17 cellular contexts compared by ENCODE assay signal in genomic region chr5:135434591-135435466, GRCh38. TPM values are rescaled to one million over a fixed set of nuclear protein-coding genes. Genes with fewer than 3 reads are reported as not detected.
DNase-seq lines count a peak whose midpoint lies in the region; ATAC-seq and TF ChIP-seq lines count a peak whose summit lies in the region.
"Had no signal": no experiment of that assay in that cellular context is flagged by ENCODE, and none has a peak within 500 bp of the region (broad histone marks: within the 10 kb centered on the region; RNA-seq: fewer than 3 reads in every experiment).

No MANE protein-coding gene starts in this region.

- intact Hi-C loops in psoas muscle (cut with DNase I) = no loop called here

- H3K36me3 ChIP-seq in Loucy (ENCODE audit: insufficient read depth, low read length) = no peaks in the 10 kb centered on the region
- H3K36me3 ChIP-seq in hepatocyte (replicated peaks; ENCODE audit: insufficient read depth, low read depth) = no peaks in the 10 kb centered on the region
- no peaks in the 10 kb centered on the region for H3K36me3 ChIP-seq in psoas muscle (ENCODE audit: insufficient read depth in 1 of 2, low read depth in 1 of 2)
- H3K36me3 ChIP-seq: ovary, sigmoid colon had no signal

- H3K4me3 ChIP-seq in Loucy (ENCODE audit: low read length, poor library complexity, severe bottlenecking) (no peak overlapping the region), hepatocyte (no peak overlapping the region), psoas muscle (no peak overlapping the region)
- H3K4me3 ChIP-seq: mucosa of descending colon, ovary, sigmoid colon had no signal

- peak overlapping the region; percentile 14 for H3K4me2 ChIP-seq in Loucy (ENCODE audit: low read depth, low read length, poor library complexity, severe bottlenecking)
- H3K4me2 ChIP-seq in hepatocyte = peak overlapping the region; percentile 53

- H4K20me1 ChIP-seq in Loucy (ENCODE audit: insufficient read depth, low read length, poor library complexity, severe bottlenecking) (no peaks in the 10 kb centered on the region), hepatocyte (ENCODE audit: insufficient read depth, poor library complexity, severe bottlenecking) (no peaks in the 10 kb centered on the region)

- H3K27ac ChIP-seq in hepatocyte = peak overlapping the region; percentile 28
- peak overlapping the region; percentile 78 for H3K27ac ChIP-seq in psoas muscle
- H3K27ac ChIP-seq: ovary, RWPE1, sigmoid colon had no signal

- ATAC-seq in psoas muscle = no peak
- ATAC-seq: effector memory CD8-positive, alpha-beta T cell had no signal

- 46% methylated on average over 24 of the region's 24 CpGs for WGBS in hepatocyte (ENCODE audit: low lambda C conversion rate, missing lambda C conversion rate)
- 60 to 69% (median 67%) methylated on average over 24 of the region's 24 CpGs for WGBS in psoas muscle, 3 donors

- peak overlapping the region; percentile 9 for H3K9ac ChIP-seq in Loucy (ENCODE audit: low read depth, low read length, poor library complexity, severe bottlenecking)

- H3K9me3 ChIP-seq in Loucy (ENCODE audit: insufficient read depth, low read depth, low read length) = no peaks in the 10 kb centered on the region
- no peaks in the 10 kb centered on the region for H3K9me3 ChIP-seq in hepatocyte (ENCODE audit: low read depth)
- H3K9me3 ChIP-seq in psoas muscle = no peaks in the 10 kb centered on the region
- H3K9me3 ChIP-seq: mucosa of descending colon, ovary, sigmoid colon had no signal

- H3K79me2 ChIP-seq in Loucy (ENCODE audit: insufficient read depth, low read length) (no peaks in the 10 kb centered on the region), hepatocyte (no peaks in the 10 kb centered on the region)

- no peaks in the 10 kb centered on the region for H3K27me3 ChIP-seq in Loucy (ENCODE audit: insufficient read depth, low read length, poor library complexity, severe bottlenecking)
- H3K27me3 ChIP-seq in hepatocyte = no peaks in the 10 kb centered on the region
- no peaks in the 10 kb centered on the region for H3K27me3 ChIP-seq in psoas muscle (ENCODE audit: insufficient read depth in 3 of 3, low read length in 2 of 3)
- H3K27me3 ChIP-seq: ovary, sigmoid colon had no signal

- DNase-seq in Daoy (ENCODE audit: low read depth) (peak; percentile 51), hepatocyte (ENCODE audit: low spot score) (no peak), psoas muscle (no peak), SK-N-DZ (ENCODE audit: low spot score) (no peak), activated T-cell treated with anti-CD3 and anti-CD28 coated beads for 4 hours (no peak), HuH-7 (ENCODE audit: low spot score) (no peak)
- DNase-seq: activated CD4-positive, alpha-beta memory T cell treated with anti-CD3 and anti-CD28 coated beads for 36 hours; DMS153; effector memory CD8-positive, alpha-beta T cell; hypothalamus; mucosa of descending colon; NCI-H1930; NCI-H446 treated with DMSO at 0.1 percent for 48 hours; sigmoid colon had no signal

- H3K9me2 ChIP-seq in Loucy (replicated peaks; ENCODE audit: low read depth, low read length) = no peaks in the 10 kb centered on the region
- H3K9me2 ChIP-seq in hepatocyte (replicated peaks; ENCODE audit: insufficient read depth) = no peaks in the 10 kb centered on the region

- H2AFZ ChIP-seq in Loucy (ENCODE audit: low read length) (no peak overlapping the region; the same call in 1 of the 2 replicates), hepatocyte (no peak overlapping the region)

- TF ChIP-seq CTCF in Loucy (conservative IDR thresholded peaks at IDR 0.05; ENCODE audit: low read length) (no peak), hepatocyte (IDR thresholded peaks at IDR 0.05; ENCODE audit: poor library complexity) (no peak), psoas muscle (IDR thresholded peaks at IDR 0.05) (no peak)

- H3K4me1 ChIP-seq in Loucy (ENCODE audit: insufficient read depth, low read length, poor library complexity, severe bottlenecking) (peaks cover 28% of the 10 kb centered on the region), hepatocyte (ENCODE audit: insufficient read depth) (peaks cover 45% of the 10 kb centered on the region), psoas muscle (peaks cover 35% of the 10 kb centered on the region)

- no peaks in the 10 kb centered on the region for H3F3A ChIP-seq in Loucy (ENCODE audit: low read depth)

RNA-seq across cellular contexts. Expression of gene DCANP1, which starts 12.3 kb away (rescaled TPM):
- not detected in 2 replicates for total RNA-seq in Daoy (2014; rRNA removed; shearing (Covaris generic))
- total RNA-seq in hepatocyte = not detected in 2 replicates
- not detected in 2 replicates for polyA plus RNA-seq in hepatocyte
- total RNA-seq in psoas muscle = not detected
- polyA plus RNA-seq in psoas muscle = under 1 TPM in 1 of 3 donors, not detected in 2; 0.01 TPM
- not detected in 2 replicates for polyA plus RNA-seq in SK-N-DZ (2014; cell fraction: cytosol; rRNA removed)
- polyA plus RNA-seq in SK-N-DZ (2014; cell fraction: nucleus; rRNA removed) = not detected in 2 replicates
- total RNA-seq: activated CD4-positive, alpha-beta memory T cell treated with anti-CD3 and anti-CD28 coated beads for 36 hours; mucosa of descending colon; sigmoid colon had no signal
- polyA plus RNA-seq: ovary had no signal

RNA-seq across cellular contexts. Expression of gene TIFAB, which starts 17.3 kb away (rescaled TPM):
- total RNA-seq in Daoy (2014; rRNA removed; shearing (Covaris generic)) = not detected in 2 replicates
- total RNA-seq in hepatocyte (not detected in 2 replicates), psoas muscle (not detected)
- polyA plus RNA-seq in hepatocyte (not detected in 2 replicates), psoas muscle (under 1 TPM in 1 of 3 donors, not detected in 2; under 0.01 TPM)
- polyA plus RNA-seq in SK-N-DZ (2014; cell fraction: cytosol; rRNA removed) = not detected in 2 replicates
- not detected in 2 replicates for polyA plus RNA-seq in SK-N-DZ (2014; cell fraction: nucleus; rRNA removed)
- total RNA-seq: activated CD4-positive, alpha-beta memory T cell treated with anti-CD3 and anti-CD28 coated beads for 36 hours; sigmoid colon had no signal

RNA-seq across cellular contexts. Expression of gene MACROH2A1, which starts 35.8 kb away (rescaled TPM):
- 301 and 334 TPM in 2 replicates for total RNA-seq in Daoy (2014; rRNA removed; shearing (Covaris generic))
- total RNA-seq in hepatocyte (304 and 311 TPM in 2 replicates), psoas muscle (100 to 1,000 TPM in 1 of 4 donors, 10 to 100 TPM in 3; 57.8 to 108 (median 81.5) TPM)
- polyA plus RNA-seq in hepatocyte (180 and 198 TPM in 2 replicates), psoas muscle (100 to 1,000 TPM in 2 of 3 donors, 10 to 100 TPM in 1; 73.1 to 127 (median 125) TPM)
- polyA plus RNA-seq in SK-N-DZ (2014; cell fraction: cytosol; rRNA removed) = 360 and 407 TPM in 2 replicates
- polyA plus RNA-seq in SK-N-DZ (2014; cell fraction: nucleus; rRNA removed) = 370 and 419 TPM in 2 replicates
